ENCODE assay signal across 27 cellular contexts in the genomic region with DNA sequence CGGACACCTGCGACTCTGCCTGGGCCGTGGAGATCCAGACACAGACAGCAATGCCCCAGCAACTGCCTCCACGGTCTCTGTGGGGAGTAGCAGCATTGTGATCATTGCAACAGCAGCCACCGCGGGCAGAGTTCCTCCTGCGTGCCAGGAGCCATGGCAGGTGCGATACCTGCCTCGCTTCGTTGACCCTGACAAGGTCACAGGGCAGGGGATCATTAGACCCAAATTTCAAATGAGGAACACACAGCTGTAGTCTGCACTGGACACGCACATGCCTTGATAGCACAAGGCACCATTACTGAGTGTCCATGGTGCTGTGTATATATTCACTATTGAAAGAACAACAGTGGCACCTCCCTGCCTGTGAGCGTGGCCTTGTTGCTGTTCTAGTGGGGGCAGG.
"Had no signal": no experiment of that assay in that cellular context is flagged by ENCODE, and none has a peak within 500 bp of the region (broad histone marks: within the 10 kb centered on the region; RNA-seq: fewer than 3 reads in every experiment).

No MANE protein-coding gene starts in this region.

- H3K36me3 ChIP-seq: esophagus muscularis mucosa, heart right ventricle, tibial nerve had no signal

- H3K27ac ChIP-seq: esophagus muscularis mucosa, foreskin keratinocyte, heart right ventricle, tibial nerve had no signal

- H3K4me1 ChIP-seq: tibial nerve had no signal

- DNase-seq: activated CD4-positive, alpha-beta T cell treated with anti-CD3 and anti-CD28 coated beads for 36 hours; activated CD4-positive, CD25-positive, alpha-beta regulatory T cell; activated CD8-positive, alpha-beta memory T cell treated with anti-CD3 and anti-CD28 coated beads, Interleukin-2, amount 10 ng/mL, durations not matched to agents 7 days and 5 days; activated CD8-positive, alpha-beta T cell treated with anti-CD3 and anti-CD28 coated beads, Interleukin-2, amount 10 ng/mL, durations not matched to agents 7 days and 5 days; activated effector memory CD4-positive, alpha-beta T cell treated with Interleukin-2 at 50 U/mL for 16 hours; activated naive CD4-positive, alpha-beta T cell treated with Interleukin-2 at 50 U/mL for 16 hours; activated T-cell treated with anti-CD3 and anti-CD28 coated beads, Interleukin-2, amount 50 U/mL, for 72 hours; anterior cingulate cortex; dermis blood vessel endothelial cell; effector CD4-positive, alpha-beta T cell; foreskin keratinocyte; heart right ventricle; left ventricle myocardium superior; naive thymus-derived CD4-positive, alpha-beta T cell; posterior cingulate gyrus; right cardiac atrium; stimulated activated CD4-positive, alpha-beta T cell treated with anti-CD3 and anti-CD28 coated beads, Interleukin-15, amount 100 ng/mL, for 24 hours; stimulated activated CD4-positive, alpha-beta T cell treated with anti-CD3 and anti-CD28 coated beads, Interleukin-2, amount 100 ng/mL, for 24 hours; stimulated activated naive CD4-positive, alpha-beta T cell treated with Interleukin-2 at 50 U/mL for 16 hours; T-helper 1 cell had no signal

- H3K27me3 ChIP-seq: esophagus muscularis mucosa, foreskin keratinocyte, heart right ventricle, tibial nerve had no signal

- H3K27me3 Mint-ChIP-seq: activated CD4-positive, alpha-beta T cell treated with anti-CD3 and anti-CD28 coated beads for 36 hours; activated naive CD8-positive, alpha-beta T cell had no signal

- H3K9me3 Mint-ChIP-seq: activated T-cell treated with anti-CD3 and anti-CD28 coated beads, Interleukin-2, amount 50 U/mL, for 72 hours; central memory CD8-positive, alpha-beta T cell; mesothelial cell of epicardium; naive thymus-derived CD4-positive, alpha-beta T cell; neural crest cell; T-helper 2 cell treated with Interferon-gamma antibody and Interleukin-4, amounts not matched to agents 5 μg/mL and 100 μg/mL, for 36 hours had no signal

- H3K4me3 ChIP-seq: esophagus muscularis mucosa, heart right ventricle, tibial nerve had no signal

- H3K27ac Mint-ChIP-seq: activated CD4-positive, alpha-beta T cell treated with anti-CD3 and anti-CD28 coated beads for 36 hours; activated CD8-positive, alpha-beta memory T cell treated with anti-CD3 and anti-CD28 coated beads, Interleukin-2, amount 10 ng/mL, durations not matched to agents 7 days and 5 days; activated CD8-positive, alpha-beta T cell treated with anti-CD3 and anti-CD28 coated beads, Interleukin-2, amount 10 ng/mL, durations not matched to agents 7 days and 5 days; activated naive CD8-positive, alpha-beta T cell; activated T-cell treated with anti-CD3 and anti-CD28 coated beads, Interleukin-2, amount 50 U/mL, for 72 hours; mesothelial cell of epicardium; naive thymus-derived CD4-positive, alpha-beta T cell; T-helper 2 cell treated with Interferon-gamma antibody and Interleukin-4, amounts not matched to agents 5 μg/mL and 100 μg/mL, for 36 hours had no signal

- H3K4me1 Mint-ChIP-seq: activated CD4-positive, alpha-beta T cell treated with anti-CD3 and anti-CD28 coated beads for 36 hours; activated CD8-positive, alpha-beta memory T cell treated with anti-CD3 and anti-CD28 coated beads, Interleukin-2, amount 10 ng/mL, durations not matched to agents 7 days and 5 days; central memory CD8-positive, alpha-beta T cell had no signal

- H3K4me3 Mint-ChIP-seq: activated CD4-positive, alpha-beta T cell treated with anti-CD3 and anti-CD28 coated beads for 36 hours; activated CD8-positive, alpha-beta memory T cell treated with anti-CD3 and anti-CD28 coated beads, Interleukin-2, amount 10 ng/mL, durations not matched to agents 7 days and 5 days; activated CD8-positive, alpha-beta T cell treated with anti-CD3 and anti-CD28 coated beads, Interleukin-2, amount 10 ng/mL, durations not matched to agents 7 days and 5 days; activated naive CD8-positive, alpha-beta T cell; activated T-cell treated with anti-CD3 and anti-CD28 coated beads, Interleukin-2, amount 50 U/mL, for 72 hours; central memory CD8-positive, alpha-beta T cell; mesothelial cell of epicardium; naive thymus-derived CD4-positive, alpha-beta T cell; T-helper 2 cell treated with Interferon-gamma antibody and Interleukin-4, amounts not matched to agents 5 μg/mL and 100 μg/mL, for 36 hours had no signal

- H3K36me3 Mint-ChIP-seq: activated CD8-positive, alpha-beta memory T cell treated with anti-CD3 and anti-CD28 coated beads, Interleukin-2, amount 10 ng/mL, durations not matched to agents 7 days and 5 days; activated naive CD8-positive, alpha-beta T cell; mesothelial cell of epicardium; naive thymus-derived CD4-positive, alpha-beta T cell had no signal

- ATAC-seq: activated CD4-positive, alpha-beta T cell treated with anti-CD3 and anti-CD28 coated beads for 36 hours; activated CD8-positive, alpha-beta memory T cell treated with anti-CD3 and anti-CD28 coated beads, Interleukin-2, amount 10 ng/mL, durations not matched to agents 7 days and 5 days; activated CD8-positive, alpha-beta T cell treated with anti-CD3 and anti-CD28 coated beads, Interleukin-2, amount 10 ng/mL, durations not matched to agents 7 days and 5 days; activated T-cell treated with anti-CD3 and anti-CD28 coated beads, Interleukin-2, amount 50 U/mL, for 72 hours; foreskin keratinocyte; heart right ventricle; left ventricle myocardium superior; naive thymus-derived CD4-positive, alpha-beta T cell; right cardiac atrium had no signal

- H3K9me3 ChIP-seq: esophagus muscularis mucosa, heart right ventricle, tibial nerve had no signal
